In genomic region chr15:75570119-75570518, GRCh38 we compare ENCODE assay signal across 16 cellular contexts. TPM values are rescaled to one million over a fixed set of nuclear protein-coding genes. Genes with fewer than 3 reads are reported as not detected.
DNase-seq lines count a peak whose midpoint lies in the region; ATAC-seq, FAIRE-seq and TF ChIP-seq lines count a peak whose summit lies in the region.
"Had no signal": no experiment of that assay in that cellular context is flagged by ENCODE, and none has a peak within 500 bp of the region (broad histone marks: within the 10 kb centered on the region; RNA-seq: fewer than 3 reads in every experiment).

No MANE protein-coding gene starts in this region.

- no peaks in the 10 kb centered on the region for H3K9me3 ChIP-seq in K562 (replicated peaks; ENCODE audit: control insufficient read depth, insufficient read depth, low read depth, low read length)

- CTCF ChIA-PET in K562 (lab: Yijun Ruan, JAX; ENCODE audit: low intra/inter-chr PET ratio) = no interaction called here

- FAIRE-seq in K562 (lab: Jason Lieb, UNC) = no peak
- FAIRE-seq: H1 had no signal

- H3K79me2 ChIP-seq in K562 (ENCODE audit: control insufficient read depth, insufficient read depth, low read length) = peaks cover 37% of the 10 kb centered on the region

- intact Hi-C loops in K562 (cut with micrococcal nuclease) = no loop called here
- intact Hi-C loops in sciatic nerve (cut with DNase I) = no loop called here

- H3K4me2 ChIP-seq in K562 (ENCODE audit: insufficient read depth, low read length) = no peak overlapping the region

- no peak for TF ChIP-seq RAD21 in K562 (CRISPR knock-in tag; conservative IDR thresholded peaks at IDR 0.05 in 1 of 2, IDR thresholded peaks at IDR 0.05 in 1 of 2)

- no peak overlapping the region for H3K27ac ChIP-seq in K562 (ENCODE audit: extremely low read depth, low read depth, low read length)
- H3K27ac ChIP-seq: C4-2B had no signal

- H3K27me3 ChIP-seq in K562 (ENCODE audit: control insufficient read depth in 2 of 2, insufficient read depth in 2 of 2, low read length in 2 of 2) = no peaks in the 10 kb centered on the region

- peaks cover 0 to 9% of the 10 kb centered on the region in 2 experiments; a peak in 3 of 5 replicates for H3K4me1 ChIP-seq in K562 (replicated peaks in 1 of 2; ENCODE audit: control insufficient read depth in 2 of 2, insufficient read depth in 2 of 2, low read length in 2 of 2)

- no peak overlapping the region for H3K4me3 ChIP-seq in K562
- H3K4me3 ChIP-seq in fibroblast of villous mesenchyme (ENCODE audit: low read depth, low read length) = no peak overlapping the region

- BruUV-seq in K562 (replicated peaks; lab: Mats Ljungman, UMichigan) = no TSS peak

- TF ChIP-seq EP300 in K562 (IDR thresholded peaks at IDR 0.05; ENCODE audit: low read length) = no peak

- H3K9me1 ChIP-seq in K562 (ENCODE audit: control insufficient read depth, insufficient read depth, low read length) = peaks cover 5% of the 10 kb centered on the region

- ATAC-seq in K562 (no peak), sciatic nerve (peak; percentile 42), HG03520 (IDR thresholded peaks at IDR 0.05; ENCODE audit: unreplicated experiment) (no peak), SK-N-SH treated with all-trans-retinoic acid at 6 μM for 48 hours (no peak)

- no peak for TF ChIP-seq CTCF in K562 (IDR thresholded peaks at IDR 0.05 in 2 of 3, conservative IDR thresholded peaks at IDR 0.05 in 1 of 3; ENCODE audit: insufficient read depth in 2 of 3, low read depth in 1 of 3, low read length in 3 of 3)
- TF ChIP-seq CTCF in fibroblast of villous mesenchyme (IDR thresholded peaks at IDR 0.05; ENCODE audit: insufficient read depth, low read depth, low read length) = no peak

- H2AFZ ChIP-seq in K562 (ENCODE audit: low read depth, low read length) = no peak overlapping the region

- H4K20me1 ChIP-seq in K562 (replicated peaks; ENCODE audit: control insufficient read depth, insufficient read depth, low read length) = no peaks in the 10 kb centered on the region

- no peak for TF ChIP-seq POLR2A in K562 (conservative IDR thresholded peaks at IDR 0.05)

- WGBS in K562 (ENCODE audit: insufficient coverage, low coverage, missing lambda C conversion rate) = 66% methylated on average over 3 of the region's 3 CpGs

- DNase-seq in G401 (ENCODE audit: low spot score) (peak; percentile 13), K562 (ENCODE audit: extremely low read depth in 1 of 4, low spot score in 3 of 4) (no peak), fibroblast of villous mesenchyme (ENCODE audit: low read depth) (peak; percentile 59), sciatic nerve (ENCODE audit: low spot score) (no peak)
- no peak for DNase-seq in activated CD4-positive, alpha-beta T cell treated with anti-CD3 and anti-CD28 coated beads, Interleukin-2, amount 50 U/mL, for 1 hour
- DNase-seq: DMS 273 treated with DMSO at 0.1 percent for 48 hours, MV-4-11, NCI-H1417, NCI-H187 treated with DMSO at 0.1 percent for 48 hours, NCI-H446 treated with DMSO at 0.1 percent for 48 hours, NCI-H748 treated with DMSO at 0.1 percent for 48 hours, OCI-M1 had no signal

- H3K9ac ChIP-seq in K562 (ENCODE audit: insufficient read depth in 1 of 2, low read depth in 2 of 2, low read length in 2 of 2) = no peak overlapping the region

- H3K36me3 ChIP-seq in K562 (ENCODE audit: control insufficient read depth, insufficient read depth, low read length) = peaks cover 3% of the 10 kb centered on the region; the same call in 1 of the 3 replicates

- in situ Hi-C loops in G401 (cut with HindIII; ENCODE audit: low sequenced_read_pairs) (no loop called here), K562 (cut with MboI) (no loop called here)

- POLR2A ChIA-PET in K562 (lab: Yijun Ruan, JAX) = interaction anchor here (0.7 kb wide), 1 partner anchor 1512 kb away, joined by 3 read pairs; no protein-coding TSS in a partner anchor

TF ChIP-seq in K562, 482 proteins besides CTCF, POLR2A, EP300 and RAD21 (continues in another document):
- TF ChIP-seq MEIS2 (IDR thresholded peaks at IDR 0.05; ENCODE audit: partially characterized antibody) = peak; percentile 81

TF ChIP-seq in SK-N-SH treated with all-trans-retinoic acid at 6 μM for 48 hours, 23 proteins besides CTCF, POLR2A, EP300 and RAD21 (continues in another document):
- TF ChIP-seq ZFP30 (CRISPR knock-in tag; IDR thresholded peaks at IDR 0.05) (no peak), PPARA (CRISPR knock-in tag; IDR thresholded peaks at IDR 0.05; ENCODE audit: borderline replicate concordance) (no peak), CREB5 (CRISPR knock-in tag; IDR thresholded peaks at IDR 0.05; ENCODE audit: low read depth) (no peak), ESRRG (CRISPR knock-in tag; IDR thresholded peaks at IDR 0.05) (no peak), TCF4 (CRISPR knock-in tag; IDR thresholded peaks at IDR 0.05; ENCODE audit: borderline replicate concordance) (no peak), ZNF70 (CRISPR knock-in tag; IDR thresholded peaks at IDR 0.05) (no peak), BACH2 (CRISPR knock-in tag; IDR thresholded peaks at IDR 0.05; ENCODE audit: borderline replicate concordance) (no peak)
- TF ChIP-seq, protein P1, sequence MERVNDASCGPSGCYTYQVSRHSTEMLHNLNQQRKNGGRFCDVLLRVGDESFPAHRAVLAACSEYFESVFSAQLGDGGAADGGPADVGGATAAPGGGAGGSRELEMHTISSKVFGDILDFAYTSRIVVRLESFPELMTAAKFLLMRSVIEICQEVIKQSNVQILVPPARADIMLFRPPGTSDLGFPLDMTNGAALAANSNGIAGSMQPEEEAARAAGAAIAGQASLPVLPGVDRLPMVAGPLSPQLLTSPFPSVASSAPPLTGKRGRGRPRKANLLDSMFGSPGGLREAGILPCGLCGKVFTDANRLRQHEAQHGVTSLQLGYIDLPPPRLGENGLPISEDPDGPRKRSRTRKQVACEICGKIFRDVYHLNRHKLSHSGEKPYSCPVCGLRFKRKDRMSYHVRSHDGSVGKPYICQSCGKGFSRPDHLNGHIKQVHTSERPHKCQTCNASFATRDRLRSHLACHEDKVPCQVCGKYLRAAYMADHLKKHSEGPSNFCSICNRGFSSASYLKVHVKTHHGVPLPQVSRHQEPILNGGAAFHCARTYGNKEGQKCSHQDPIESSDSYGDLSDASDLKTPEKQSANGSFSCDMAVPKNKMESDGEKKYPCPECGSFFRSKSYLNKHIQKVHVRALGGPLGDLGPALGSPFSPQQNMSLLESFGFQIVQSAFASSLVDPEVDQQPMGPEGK (CRISPR knock-in tag; IDR thresholded peaks at IDR 0.05; ENCODE audit: borderline replicate concordance) = no peak

RNA-seq across cellular contexts. Expression of gene PTPN9, which starts 9.0 kb away (rescaled TPM):
- total RNA-seq in G401 (2014; rRNA removed; shearing (Covaris generic)) = 14.4 and 23.9 TPM in 2 replicates
- 24.8 and 25.7 TPM in 2 replicates for total RNA-seq in K562 (2011; cell fraction: chromatin; rRNA removed; ENCODE audit: low replicate concordance)
- total RNA-seq in K562 (2011; cell fraction: nucleolus; rRNA removed) = 11.2 and 13.5 TPM in 2 replicates
- 19.7 and 25.1 TPM in 2 replicates for total RNA-seq in K562 (2011; cell fraction: nucleoplasm; rRNA removed)
- total RNA-seq in K562 (2014; rRNA removed) (7.4 and 14.4 TPM in 2 replicates), K562 (2014; rRNA removed; fragmentation: Illumina TruSeq; extraction: Trizol) (14.2 and 16.6 TPM in 2 replicates), K562 (2015; rRNA removed; fragmentation: Illumina TruSeq; extraction: Trizol) (15.4 and 16.5 TPM in 2 replicates), K562 (2021) (17.1 and 20.4 TPM in 2 replicates), fibroblast of villous mesenchyme (23.5 and 32.4 TPM in 2 replicates), sciatic nerve (45.3 TPM)
- polyA plus RNA-seq in K562 (2011; rRNA removed) (22.3 and 24.0 TPM in 2 replicates), K562 (2014; fragmentation: Illumina TruSeq; extraction: Trizol) (17.7 and 19.7 TPM in 2 replicates), K562 (2014; fragmentation: Nextera tagmentation; extraction: Ambion mirVana) (1 to 10 TPM; 5.0 to 6.3 TPM), K562 (2014; rRNA removed) (11.3 and 12.4 TPM in 2 replicates)
- polyA plus RNA-seq in K562 (2011; cell fraction: cytosol; rRNA removed) = 31.5 and 33.8 TPM in 2 replicates
- 11.1 and 14.2 TPM in 2 replicates for polyA plus RNA-seq in K562 (2011; cell fraction: nucleus; rRNA removed)
- 15.8 and 27.6 TPM in 2 replicates for polyA plus RNA-seq in K562 (2012)
- polyA minus RNA-seq in K562 (2011; rRNA and poly(A)+ RNA removed) = 35.0 and 36.0 TPM in 2 replicates
- 12.7 and 14.1 TPM in 2 replicates for polyA minus RNA-seq in K562 (2011; cell fraction: cytosol; rRNA and poly(A)+ RNA removed)
- polyA minus RNA-seq in K562 (2011; cell fraction: nucleus; rRNA and poly(A)+ RNA removed) = 3.4 and 8.6 TPM in 2 replicates

RNA-seq across cellular contexts. Expression of gene SNUPN, which starts 55.4 kb away (rescaled TPM):
- 19.3 and 37.4 TPM in 2 replicates for total RNA-seq in G401 (2014; rRNA removed; shearing (Covaris generic))
- 34.5 and 36.5 TPM in 2 replicates for total RNA-seq in K562 (2011; cell fraction: chromatin; rRNA removed; ENCODE audit: low replicate concordance)
- total RNA-seq in K562 (2011; cell fraction: nucleolus; rRNA removed) = 19.9 and 23.8 TPM in 2 replicates
- total RNA-seq in K562 (2011; cell fraction: nucleoplasm; rRNA removed) = 23.1 and 26.6 TPM in 2 replicates
- total RNA-seq in K562 (2014; rRNA removed) (32.2 and 33.0 TPM in 2 replicates), K562 (2014; rRNA removed; fragmentation: Illumina TruSeq; extraction: Trizol) (39.5 and 41.6 TPM in 2 replicates), K562 (2015; rRNA removed; fragmentation: Illumina TruSeq; extraction: Trizol) (36.9 and 40.0 TPM in 2 replicates), K562 (2021) (36.6 and 38.3 TPM in 2 replicates), fibroblast of villous mesenchyme (18.7 and 28.1 TPM in 2 replicates), sciatic nerve (23.7 TPM)
- polyA plus RNA-seq in K562 (2011; rRNA removed) (29.7 and 38.4 TPM in 2 replicates), K562 (2014; fragmentation: Illumina TruSeq; extraction: Trizol) (40.9 and 45.0 TPM in 2 replicates), K562 (2014; fragmentation: Nextera tagmentation; extraction: Ambion mirVana) (10 to 100 TPM; 69.3 to 78.3 TPM), K562 (2014; rRNA removed) (38.0 and 42.5 TPM in 2 replicates)
- polyA plus RNA-seq in K562 (2011; cell fraction: cytosol; rRNA removed) = 17.4 and 23.6 TPM in 2 replicates
- polyA plus RNA-seq in K562 (2011; cell fraction: nucleus; rRNA removed) = 17.4 and 19.5 TPM in 2 replicates
- polyA plus RNA-seq in K562 (2012) = 29.0 and 35.1 TPM in 2 replicates
- 35.1 and 36.0 TPM in 2 replicates for polyA minus RNA-seq in K562 (2011; rRNA and poly(A)+ RNA removed)
- polyA minus RNA-seq in K562 (2011; cell fraction: cytosol; rRNA and poly(A)+ RNA removed) = 16.3 and 20.6 TPM in 2 replicates
- 10.6 and 18.4 TPM in 2 replicates for polyA minus RNA-seq in K562 (2011; cell fraction: nucleus; rRNA and poly(A)+ RNA removed)

Comparison
In these comparisons a context has a peak if more than half of its experiments do, and no peak if none do; other contexts are left out.
1. DNase-seq: peak in G401 (single experiment) and fibroblast of villous mesenchyme (single experiment); none in K562 (0 of 4), sciatic nerve (single experiment) and activated CD4-positive, alpha-beta T cell treated with anti-CD3 and anti-CD28 coated beads, Interleukin-2, amount 50 U/mL, for 1 hour (single experiment).